Comparison of ENCODE assay signal across 15 cellular contexts in genomic region chr4:143403551-143403816, GRCh38.
DNase-seq lines count a peak whose midpoint lies in the region; ATAC-seq and TF ChIP-seq lines count a peak whose summit lies in the region.
"Had no signal": no experiment of that assay in that cellular context is flagged by ENCODE, and none has a peak within 500 bp of the region (broad histone marks: within the 10 kb centered on the region; RNA-seq: fewer than 3 reads in every experiment).

No MANE protein-coding gene starts in this region.

- H3K27ac ChIP-seq in DOHH2 (ENCODE audit: low read depth, low read length) (peak overlapping the region; percentile 98), cingulate gyrus (ENCODE audit: low read depth, low read length) (peak overlapping the region; percentile 92), skeletal muscle tissue (ENCODE audit: low read depth, low read length) (peak overlapping the region; percentile 89), brain microvascular endothelial cell (no peak overlapping the region)
- H3K27ac ChIP-seq: prostate gland had no signal

- peaks cover 41% of the 10 kb centered on the region for H3F3A ChIP-seq in DOHH2 (ENCODE audit: control insufficient read depth, insufficient read depth)

- H3K4me3 ChIP-seq in DOHH2 (ENCODE audit: low read length) = peak overlapping the region; percentile 69
- H3K4me3 ChIP-seq in skeletal muscle tissue (ENCODE audit: low read length in 3 of 3) = peak overlapping the region; percentile 24 to 66 (median 50)
- no peak overlapping the region for H3K4me3 ChIP-seq in brain microvascular endothelial cell (ENCODE audit: low read depth, low read length)
- H3K4me3 ChIP-seq: prostate gland had no signal

- H3K27me3 ChIP-seq in DOHH2 (ENCODE audit: control insufficient read depth, low read length) (no peaks in the 10 kb centered on the region), skeletal muscle tissue (ENCODE audit: control insufficient read depth in 3 of 3, insufficient read depth in 3 of 3, low read length in 3 of 3) (no peaks in the 10 kb centered on the region), brain microvascular endothelial cell (replicated peaks) (no peaks in the 10 kb centered on the region)

- H3K9ac ChIP-seq in skeletal muscle tissue (ENCODE audit: low read depth in 1 of 3, low read length in 3 of 3) = peak overlapping the region; percentile 43 to 69 (median 48)

- H3K9me3 ChIP-seq in DOHH2 (ENCODE audit: control insufficient read depth, insufficient read depth, low read length) (no peaks in the 10 kb centered on the region), skeletal muscle tissue (ENCODE audit: control insufficient read depth in 3 of 3, low read length in 3 of 3) (no peaks in the 10 kb centered on the region)
- H3K9me3 ChIP-seq: prostate gland had no signal

- peak; percentile 72 for DNase-seq in NCI-H446 treated with DMSO at 0.1 percent for 48 hours (lab: John Stamatoyannopoulos, UW)
- DNase-seq in head of caudate nucleus = no peak
- no peak for DNase-seq in brain microvascular endothelial cell
- DNase-seq: activated CD4-positive, alpha-beta memory T cell treated with anti-CD3 and anti-CD28 coated beads for 36 hours; activated naive CD4-positive, alpha-beta T cell; cortex of kidney; HCEC 1CT; MV-4-11; stimulated activated CD4-positive, alpha-beta T cell treated with anti-CD3 and anti-CD28 coated beads, Interleukin-2, amount 100 ng/mL, for 48 hours had no signal

- no peaks in the 10 kb centered on the region for H4K20me1 ChIP-seq in DOHH2 (ENCODE audit: control insufficient read depth, insufficient read depth, low read depth, low read length)

- H3K4me2 ChIP-seq in DOHH2 (ENCODE audit: low read length) = peak overlapping the region; percentile 79

- no peak for ATAC-seq in GM18502 (IDR thresholded peaks at IDR 0.05; ENCODE audit: poor library complexity, unreplicated experiment)
- ATAC-seq in HG02678 (IDR thresholded peaks at IDR 0.05; ENCODE audit: unreplicated experiment) = no peak

- H3K79me2 ChIP-seq in DOHH2 (ENCODE audit: control insufficient read depth, low read length) = peaks cover 69% of the 10 kb centered on the region

- intact Hi-C loops in head of caudate nucleus (cut with DNase I) = no loop called here

- H3K4me1 ChIP-seq in DOHH2 (ENCODE audit: control insufficient read depth, low read length) = peaks cover 99% of the 10 kb centered on the region
- H3K4me1 ChIP-seq in skeletal muscle tissue (ENCODE audit: control insufficient read depth in 3 of 3, insufficient read depth in 3 of 3, low read length in 3 of 3) = peaks cover 37 to 62% (median 46%) of the 10 kb centered on the region in 3 donors
- H3K4me1 ChIP-seq: prostate gland had no signal

- in situ Hi-C loops in brain microvascular endothelial cell (cut with HindIII; ENCODE audit: low pct_ligation_motif_present, low sequenced_read_pairs) = no loop called here

- TF ChIP-seq CTCF in DOHH2 (IDR thresholded peaks at IDR 0.05; ENCODE audit: low read depth, low read length, poor library complexity, severe bottlenecking) (no peak), brain microvascular endothelial cell (IDR thresholded peaks at IDR 0.05; ENCODE audit: low read depth, low read length, missing control alignments) (no peak)

- H3K36me3 ChIP-seq in DOHH2 (ENCODE audit: control insufficient read depth, low read length) (peaks cover 34% of the 10 kb centered on the region), skeletal muscle tissue (ENCODE audit: control insufficient read depth in 3 of 3, insufficient read depth in 3 of 3, low read length in 3 of 3) (no peaks in the 10 kb centered on the region), brain microvascular endothelial cell (replicated peaks) (no peaks in the 10 kb centered on the region)
- H3K36me3 ChIP-seq: prostate gland had no signal

- H3K9me2 ChIP-seq in DOHH2 (replicated peaks; ENCODE audit: control insufficient read depth, low read length) = no peaks in the 10 kb centered on the region
